8 cellular contexts compared by ENCODE assay signal in genomic region chr15:74869726-74870407, GRCh38. TPM values are rescaled to one million over a fixed set of nuclear protein-coding genes. Genes with fewer than 3 reads are reported as not detected.
DNase-seq lines count a peak whose midpoint lies in the region; ATAC-seq and TF ChIP-seq lines count a peak whose summit lies in the region.

No MANE protein-coding gene starts in this region.

- TF ChIP-seq CTCF in RWPE1 (conservative IDR thresholded peaks at IDR 0.05; ENCODE audit: low read depth) (no peak), natural killer cell (IDR thresholded peaks at IDR 0.05) (no peak), ovary (IDR thresholded peaks at IDR 0.05) (no peak)

- H3K27me3 Mint-ChIP-seq in natural killer cell (ENCODE audit: low read depth in 2 of 2), result no peaks in the 10 kb centered on the region

- H3K4me3 Mint-ChIP-seq in natural killer cell, result peak overlapping the region; percentile 99

- ATAC-seq in GM18858 (IDR thresholded peaks at IDR 0.05; ENCODE audit: unreplicated experiment), result peak; percentile 63
- peak; percentile 65 for ATAC-seq in HG02870 (IDR thresholded peaks at IDR 0.05; ENCODE audit: unreplicated experiment)
- ATAC-seq in natural killer cell, result peak in 1 of 3 donors; percentile 3
- ATAC-seq in HG02970 (IDR thresholded peaks at IDR 0.05; ENCODE audit: low FRiP score, unreplicated experiment), result no peak

- no peaks in the 10 kb centered on the region for H3K36me3 ChIP-seq in effector memory CD4-positive, alpha-beta T cell (ENCODE audit: control insufficient read depth, insufficient read depth, low read length)
- H3K36me3 ChIP-seq in ovary, result no peaks in the 10 kb centered on the region

- no peaks in the 10 kb centered on the region for H3K9me3 ChIP-seq in effector memory CD4-positive, alpha-beta T cell (ENCODE audit: control insufficient read depth, low read length)
- no peaks in the 10 kb centered on the region for H3K9me3 ChIP-seq in ovary

- no peak for TF ChIP-seq POLR2A in ovary (IDR thresholded peaks at IDR 0.05)

- CTCF ChIA-PET in RWPE1 (lab: Yijun Ruan, JAX), result interaction anchor here (0.7 to 1.6 kb wide), 3 partner anchors 26 to 34 kb away, joined by 3 to 7 read pairs (median 6); partner anchors contain the start of gene ULK3

- no peak for TF ChIP-seq EP300 in ovary (IDR thresholded peaks at IDR 0.05)

- H3K27ac Mint-ChIP-seq in natural killer cell, result peak overlapping the region; percentile 87 to 95

- H3K4me1 ChIP-seq in effector memory CD4-positive, alpha-beta T cell (ENCODE audit: control insufficient read depth, insufficient read depth, low read length, poor library complexity, severe bottlenecking), result peaks cover 55% of the 10 kb centered on the region
- peaks cover 3% of the 10 kb centered on the region for H3K4me1 ChIP-seq in ovary (ENCODE audit: insufficient read depth)

- H3K4me3 ChIP-seq in effector memory CD4-positive, alpha-beta T cell (ENCODE audit: insufficient read depth, low read depth, low read length, poor library complexity, severe bottlenecking), result no peak overlapping the region
- H3K4me3 ChIP-seq in ovary, result no peak overlapping the region

- no peaks in the 10 kb centered on the region for H3K36me3 Mint-ChIP-seq in natural killer cell

- POLR2A ChIA-PET in RWPE1 (lab: Yijun Ruan, JAX; ENCODE audit: low non-redundant PET), result interaction anchor here (0.6 kb wide), 1 partner anchor 65 kb away, joined by 3 read pairs; no protein-coding TSS in a partner anchor

- peaks cover 67 to 70% of the 10 kb centered on the region in 2 donors for H3K4me1 Mint-ChIP-seq in natural killer cell

- DNase-seq in RWPE1 (ENCODE audit: low spot score) (no peak), natural killer cell (no peak), T-helper 9 cell (no peak), ovary (no peak)
- no peak for DNase-seq in effector memory CD4-positive, alpha-beta T cell

- no peaks in the 10 kb centered on the region for H3K27me3 ChIP-seq in effector memory CD4-positive, alpha-beta T cell (replicated peaks; ENCODE audit: control insufficient read depth, insufficient read depth, low read length, poor library complexity, severe bottlenecking)
- H3K27me3 ChIP-seq in ovary, result no peaks in the 10 kb centered on the region

- H3K9me3 Mint-ChIP-seq in natural killer cell, result no peaks in the 10 kb centered on the region

- intact Hi-C loops in natural killer cell (cut with micrococcal nuclease), result no loop called here
- intact Hi-C loops in ovary (cut with DNase I), result loop anchor here in 1 of 4 donors (10.0 kb wide), 1 partner anchor 55 kb away; the partner anchor contains the start of gene LMAN1L

- H3K27ac ChIP-seq in RWPE1 (peak overlapping the region; percentile 62), ovary (no peak overlapping the region)
- peak overlapping the region; percentile 11 for H3K27ac ChIP-seq in effector memory CD4-positive, alpha-beta T cell (ENCODE audit: insufficient read depth, low read length, poor library complexity, severe bottlenecking)

- 52 to 57% (median 55%) methylated on average over 6 of the region's 6 CpGs for WGBS in ovary, 3 donors

RNA-seq across cellular contexts. Expression of gene SCAMP2, which starts 3.3 kb away (rescaled TPM):
- total RNA-seq in natural killer cell (100 to 1,000 TPM in 1 of 3 donors, 10 to 100 TPM in 2; 78.8 to 101 (median 92.8) TPM), ovary (10 to 100 TPM; 22.9 to 65.5 (median 53.1) TPM)
- polyA plus RNA-seq in ovary, result 10 to 100 TPM; 27.4 to 60.5 TPM

RNA-seq across cellular contexts. Expression of gene MPI, which starts 20.0 kb away (rescaled TPM):
- total RNA-seq in natural killer cell (10 to 100 TPM; 15.7 to 20.4 (median 18.8) TPM), ovary (10 to 100 TPM; 42.6 to 55.6 (median 48.6) TPM)
- polyA plus RNA-seq in ovary, result 10 to 100 TPM; 28.8 to 42.4 TPM

RNA-seq across cellular contexts. Expression of gene ULK3, which starts 26.9 kb away (rescaled TPM):
- total RNA-seq in natural killer cell (10 to 100 TPM; 54.8 to 75.1 (median 64.7) TPM), ovary (10 to 100 TPM; 25.2 to 45.7 (median 27.8) TPM)
- polyA plus RNA-seq in ovary, result 10 to 100 TPM; 17.4 to 22.6 TPM

RNA-seq across cellular contexts. Expression of gene FAM219B, which starts 36.8 kb away (rescaled TPM):
- 100 to 1,000 TPM in 1 of 3 donors, 10 to 100 TPM in 2; 63.5 to 107 (median 69.0) TPM for total RNA-seq in natural killer cell
- 100 to 1,000 TPM in 1 of 7 donors, 10 to 100 TPM in 6; 31.0 to 125 (median 67.4) TPM for total RNA-seq in ovary
- polyA plus RNA-seq in ovary, result 10 to 100 TPM; 35.1 to 67.9 TPM

RNA-seq across cellular contexts. Expression of gene CPLX3, which starts 43.4 kb away (rescaled TPM):
- total RNA-seq in natural killer cell (under 1 TPM in 2 of 3 donors, not detected in 1; 0.16 to 0.93 TPM), ovary (not detected)
- polyA plus RNA-seq in ovary, result not detected

Comparison
In these comparisons a context has a peak if more than half of its experiments do, and no peak if none do; other contexts are left out.
1. H3K27ac ChIP-seq: peak in RWPE1 (single experiment) and effector memory CD4-positive, alpha-beta T cell (single experiment); none in ovary (0 of 2).